ENCODE assay signal across 1 cellular context in genomic region chr5:144167998-144168397, GRCh38.
TF ChIP-seq lines count a peak whose summit lies in the region.

No MANE protein-coding gene starts in this region.

TF ChIP-seq in HepG2, 621 proteins besides CTCF, POLR2A, EP300 and RAD21:
- TF ChIP-seq ZNF513 (CRISPR knock-in tag; conservative IDR thresholded peaks at IDR 0.05), result no peak
- TF ChIP-seq MYC (CRISPR knock-in tag; IDR thresholded peaks at IDR 0.05; ENCODE audit: borderline replicate concordance), result no peak
- no peak for TF ChIP-seq KMT2A (CRISPR knock-in tag; IDR thresholded peaks at IDR 0.05)
- TF ChIP-seq PBX2 (CRISPR knock-in tag; IDR thresholded peaks at IDR 0.05), result no peak
- no peak for TF ChIP-seq ETV6 (CRISPR knock-in tag; conservative IDR thresholded peaks at IDR 0.05)
- TF ChIP-seq YY1 (IDR thresholded peaks at IDR 0.05; ENCODE audit: insufficient read depth, insufficient replicate concordance, low read depth, low read length), result no peak
- TF ChIP-seq ZBTB2 (CRISPR knock-in tag; IDR thresholded peaks at IDR 0.05; ENCODE audit: low read depth), result no peak
- TF ChIP-seq ZNF576 (CRISPR knock-in tag; IDR thresholded peaks at IDR 0.05), result no peak
- TF ChIP-seq TEAD3 (CRISPR knock-in tag; optimal IDR thresholded peaks at IDR 0.05; ENCODE audit: borderline replicate concordance), result no peak
- TF ChIP-seq SMC3 (IDR thresholded peaks at IDR 0.05; ENCODE audit: low read length), result no peak
- TF ChIP-seq ZBTB46 (CRISPR knock-in tag; IDR thresholded peaks at IDR 0.05; ENCODE audit: borderline replicate concordance), result no peak
- no peak for TF ChIP-seq TCF12 (IDR thresholded peaks at IDR 0.05)
- no peak for TF ChIP-seq TCF12 (CRISPR knock-in tag; IDR thresholded peaks at IDR 0.05)
- TF ChIP-seq ZNF317 (CRISPR knock-in tag; IDR thresholded peaks at IDR 0.05), result no peak
- no peak for TF ChIP-seq ZNF563 (CRISPR knock-in tag; IDR thresholded peaks at IDR 0.05)
- TF ChIP-seq NFIB (CRISPR knock-in tag; IDR thresholded peaks at IDR 0.05; ENCODE audit: borderline replicate concordance), result no peak
- no peak for TF ChIP-seq DZIP1 (CRISPR knock-in tag; IDR thresholded peaks at IDR 0.05)
